ENCODE assay signal across 8 cellular contexts in genomic region chr1:243598433-243598832, GRCh38.
A peak's percentile ranks its signal among the peaks of the same experiment; 100 is the strongest.
DNase-seq lines count a peak whose midpoint lies in the region; ATAC-seq and TF ChIP-seq lines count a peak whose summit lies in the region.

No MANE protein-coding gene starts in this region.

- peaks cover 3% of the 10 kb centered on the region for H3K9me3 Mint-ChIP-seq in activated T-helper 17 cell treated with anti-CD3 and anti-CD28 coated beads, Interleukin-2, amount 50 U/mL, for 72 hours
- peaks cover 3 to 20% (median 16%) of the 10 kb centered on the region in 7 donors for H3K9me3 Mint-ChIP-seq in naive B cell

- peaks cover 36% of the 10 kb centered on the region for H3K36me3 Mint-ChIP-seq in activated T-helper 17 cell treated with anti-CD3 and anti-CD28 coated beads, Interleukin-2, amount 50 U/mL, for 72 hours (ENCODE audit: low read depth)
- peaks cover 13 to 29% of the 10 kb centered on the region in 2 donors for H3K36me3 Mint-ChIP-seq in naive B cell

- no peaks in the 10 kb centered on the region for H4K20me1 ChIP-seq in MM.1S (ENCODE audit: insufficient read depth, low read length)

- no peaks in the 10 kb centered on the region for H3K79me2 ChIP-seq in MM.1S (ENCODE audit: low read length)

- H3K9ac ChIP-seq in MM.1S (ENCODE audit: low read length), result no peak overlapping the region

- H3F3A ChIP-seq in MM.1S (ENCODE audit: insufficient read depth, low read length), result peaks cover 11% of the 10 kb centered on the region

- peak overlapping the region; percentile 37 for H3K27ac Mint-ChIP-seq in activated T-helper 17 cell treated with anti-CD3 and anti-CD28 coated beads, Interleukin-2, amount 50 U/mL, for 72 hours
- H3K27ac Mint-ChIP-seq in naive B cell, result peak overlapping the region in 1 of 6 donors; percentile 89

- no peak overlapping the region for H3K4me2 ChIP-seq in MM.1S (ENCODE audit: low read depth, low read length)

- peaks cover 19% of the 10 kb centered on the region for H3K4me1 Mint-ChIP-seq in activated T-helper 17 cell treated with anti-CD3 and anti-CD28 coated beads, Interleukin-2, amount 50 U/mL, for 72 hours
- H3K4me1 Mint-ChIP-seq in naive B cell, result peaks cover 5 to 11% (median 8%) of the 10 kb centered on the region in 3 donors

- H3K27ac ChIP-seq in MM.1S (ENCODE audit: low read length), result no peak overlapping the region

- no peaks in the 10 kb centered on the region for H3K9me2 ChIP-seq in MM.1S (replicated peaks; ENCODE audit: insufficient read depth, low read length)

- peaks cover 16% of the 10 kb centered on the region for H3K4me1 ChIP-seq in MM.1S (ENCODE audit: low read length)

- no peaks in the 10 kb centered on the region for H3K36me3 ChIP-seq in MM.1S (replicated peaks; ENCODE audit: insufficient read depth, low read length)

- TF ChIP-seq CTCF in MM.1S (IDR thresholded peaks at IDR 0.05; ENCODE audit: low read length), result no peak

- H3K4me3 Mint-ChIP-seq in activated T-helper 17 cell treated with anti-CD3 and anti-CD28 coated beads, Interleukin-2, amount 50 U/mL, for 72 hours, result peak overlapping the region; percentile 52
- H3K4me3 Mint-ChIP-seq in naive B cell, result no peak overlapping the region

- DNase-seq in HT1080 (ENCODE audit: low read depth) (peak; percentile 89), naive B cell (no peak), hippocampal formation (lab: John Stamatoyannopoulos, UW) (no peak), cardiac septum (ENCODE audit: low spot score) (no peak), MM.1S (no peak)

- no peaks in the 10 kb centered on the region for H3K27me3 Mint-ChIP-seq in activated T-helper 17 cell treated with anti-CD3 and anti-CD28 coated beads, Interleukin-2, amount 50 U/mL, for 72 hours
- no peaks in the 10 kb centered on the region for H3K27me3 Mint-ChIP-seq in naive B cell

- H2AFZ ChIP-seq in MM.1S (ENCODE audit: low read length), result no peak overlapping the region

- peak; percentile 32 for ATAC-seq in GM18502 (IDR thresholded peaks at IDR 0.05; ENCODE audit: poor library complexity, unreplicated experiment)
- ATAC-seq in activated T-helper 17 cell treated with anti-CD3 and anti-CD28 coated beads, Interleukin-2, amount 50 U/mL, for 72 hours (replicated peaks), result peak; percentile 45
- ATAC-seq in naive B cell (ENCODE audit: low read depth in 2 of 2), result peak; percentile 63 to 77
- ATAC-seq in HG02840 (IDR thresholded peaks at IDR 0.05; ENCODE audit: low FRiP score, unreplicated experiment), result no peak

- no peaks in the 10 kb centered on the region for H3K9me3 ChIP-seq in MM.1S (replicated peaks; ENCODE audit: insufficient read depth, low read length)

- no peak overlapping the region for H3K4me3 ChIP-seq in MM.1S (ENCODE audit: low read length)

- intact Hi-C loops in cardiac septum (cut with DNase I), result no loop called here

- H3K27me3 ChIP-seq in MM.1S (replicated peaks; ENCODE audit: insufficient read depth, low read length), result no peaks in the 10 kb centered on the region
